Comparison of ENCODE assay signal across 8 cellular contexts in genomic region chr1:101112051-101112770, GRCh38.
A peak's percentile ranks its signal among the peaks of the same experiment; 100 is the strongest.
DNase-seq lines count a peak whose midpoint lies in the region; ATAC-seq lines count a peak whose summit lies in the region.

No MANE protein-coding gene starts in this region.

- no peak overlapping the region for H4K91ac ChIP-seq in trophoblast cell (ENCODE audit: low read depth, low read length)

- H2AK5ac ChIP-seq in trophoblast cell (ENCODE audit: low read length): no peak overlapping the region

- H3K27me3 Mint-ChIP-seq in memory B cell: no peaks in the 10 kb centered on the region

- no peak overlapping the region for H2BK12ac ChIP-seq in trophoblast cell (ENCODE audit: low read length)

- no peaks in the 10 kb centered on the region for H3K9me3 Mint-ChIP-seq in memory B cell

- H3K4me1 ChIP-seq in trophoblast cell (ENCODE audit: control insufficient read depth in 1 of 2, insufficient read depth in 2 of 2, low read length in 2 of 2): no peaks in the 10 kb centered on the region

- no peaks in the 10 kb centered on the region for H3K9me3 ChIP-seq in trophoblast cell (ENCODE audit: insufficient read depth, low read depth, low read length)

- H4K8ac ChIP-seq in trophoblast cell (ENCODE audit: low read depth, low read length): no peak overlapping the region

- no CpG with 5 or more reads among the region's 6 CpGs for WGBS in trophoblast cell (ENCODE audit: extremely low coverage, insufficient coverage, insufficient read length)

- no peak overlapping the region for H4K12ac ChIP-seq in trophoblast cell (ENCODE audit: low read depth, low read length)

- no peak overlapping the region for H3K27ac ChIP-seq in trophoblast cell (ENCODE audit: low read depth, low read length)

- DNase-seq in G401 (ENCODE audit: low spot score): peak; percentile 9
- DNase-seq in NCI-H446 treated with DMSO at 0.1 percent for 48 hours (lab: John Stamatoyannopoulos, UW): peak; percentile 23
- peak; percentile 24 for DNase-seq in activated T-helper 9 cell treated with anti-CD3 and anti-CD28 coated beads, Interleukin-2, amount 50 U/mL, for 16 hours (ENCODE audit: low read depth)
- peak; percentile 48 to 72 for DNase-seq in memory B cell (ENCODE audit: low spot score in 2 of 2)
- peak; percentile 44 to 96 (median 82) for DNase-seq in stimulated activated naive CD4-positive, alpha-beta T cell (lab: John Stamatoyannopoulos, UW)
- DNase-seq in trophoblast cell: no peak
- no peak for DNase-seq in NCI-H748 (lab: John Stamatoyannopoulos, UW; ENCODE audit: unreplicated experiment)

- peaks cover 28% of the 10 kb centered on the region for H3K4me1 Mint-ChIP-seq in memory B cell

- H2BK120ac ChIP-seq in trophoblast cell (ENCODE audit: insufficient read depth, low read length, poor library complexity): no peak overlapping the region

- H3K27me3 ChIP-seq in trophoblast cell (ENCODE audit: insufficient read depth, low read length): no peaks in the 10 kb centered on the region

- no peaks in the 10 kb centered on the region for H3K79me1 ChIP-seq in trophoblast cell (ENCODE audit: low read length)

- in situ Hi-C loops in G401 (cut with HindIII; ENCODE audit: low sequenced_read_pairs): no loop called here

- no peaks in the 10 kb centered on the region for H3K36me3 Mint-ChIP-seq in memory B cell

- no peaks in the 10 kb centered on the region for H3K79me2 ChIP-seq in trophoblast cell (ENCODE audit: control insufficient read depth, insufficient read depth, low read length, poor library complexity)

- H3K23ac ChIP-seq in trophoblast cell (ENCODE audit: low read length): no peak overlapping the region

- peak overlapping the region; percentile 67 for H3K4me3 Mint-ChIP-seq in memory B cell

- H3K27ac Mint-ChIP-seq in memory B cell: peak overlapping the region; percentile 83

- no peaks in the 10 kb centered on the region for H3K36me3 ChIP-seq in trophoblast cell (ENCODE audit: control insufficient read depth in 1 of 2, insufficient read depth in 2 of 2, low read length in 2 of 2)

- no peak overlapping the region for H3K14ac ChIP-seq in trophoblast cell (ENCODE audit: low read length)

- ATAC-seq in GM21786 (IDR thresholded peaks at IDR 0.05; ENCODE audit: unreplicated experiment): peak; percentile 90
- peak; percentile 96 for ATAC-seq in memory B cell (ENCODE audit: low read depth)

- H2BK5ac ChIP-seq in trophoblast cell (ENCODE audit: low read depth, low read length, poor library complexity): no peak overlapping the region

- no peak overlapping the region for H3K4me3 ChIP-seq in trophoblast cell (ENCODE audit: low read depth, low read length)

- no peak overlapping the region for H3K18ac ChIP-seq in trophoblast cell (ENCODE audit: low read length)

- no peak overlapping the region for H2AFZ ChIP-seq in trophoblast cell (ENCODE audit: insufficient read depth, low read length, poor library complexity)

- no peak overlapping the region for H3K9ac ChIP-seq in trophoblast cell (ENCODE audit: low read length)

- H3K4me2 ChIP-seq in trophoblast cell (ENCODE audit: low read length): no peak overlapping the region

- H3K4ac ChIP-seq in trophoblast cell (ENCODE audit: low read depth, low read length): no peak overlapping the region

Comparison
In these comparisons a context has a peak if more than half of its experiments do, and no peak if none do; other contexts are left out.
1. DNase-seq: peak in G401 (single experiment), NCI-H446 treated with DMSO at 0.1 percent for 48 hours (single experiment), activated T-helper 9 cell treated with anti-CD3 and anti-CD28 coated beads, Interleukin-2, amount 50 U/mL, for 16 hours (single experiment), memory B cell (2 of 2) and stimulated activated naive CD4-positive, alpha-beta T cell (6 of 6); none in trophoblast cell (0 of 2) and NCI-H748 (single experiment).